4 cellular contexts compared by ENCODE assay signal in the genomic region with DNA sequence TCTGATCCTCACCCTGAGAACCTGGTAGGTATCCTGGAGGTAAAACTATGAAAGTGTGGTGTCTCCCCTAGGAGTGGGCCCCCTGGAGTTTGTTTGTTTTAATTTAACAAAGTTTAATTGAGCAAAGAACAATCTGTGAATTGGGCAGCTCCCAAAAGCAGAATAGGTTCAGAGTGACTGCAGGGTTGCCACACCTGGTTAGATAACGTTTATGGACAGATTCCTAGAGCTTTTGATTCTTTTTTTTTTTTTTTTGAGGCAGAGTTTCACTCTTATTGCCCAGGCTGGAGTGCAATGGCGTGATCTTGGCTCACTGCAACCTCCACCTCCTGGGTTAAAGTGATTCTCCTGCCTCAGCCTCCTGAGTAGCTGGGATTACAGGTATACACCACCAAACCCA. TPM values are rescaled to one million over a fixed set of nuclear protein-coding genes. Genes with fewer than 3 reads are reported as not detected.
DNase-seq lines count a peak whose midpoint lies in the region; ATAC-seq, FAIRE-seq and TF ChIP-seq lines count a peak whose summit lies in the region.
"Not testable (repeated sequence)": the region's sequence is repeated elsewhere in the genome, so short reads cannot be mapped to it uniquely, and the experiment has no call there.

No MANE protein-coding gene starts in this region.

- not testable (repeated sequence) for TF ChIP-seq POLR2A in K562 (conservative IDR thresholded peaks at IDR 0.05); right lobe of liver (IDR thresholded peaks at IDR 0.05)

- not testable (repeated sequence) for H3K9ac ChIP-seq in adipocyte (ENCODE audit: low read length); K562 (ENCODE audit: insufficient read depth in 1 of 2, low read depth in 2 of 2, low read length in 2 of 2)

- TF ChIP-seq EP300 in K562 (IDR thresholded peaks at IDR 0.05; ENCODE audit: low read length): not testable (repeated sequence)

- in situ Hi-C loops in K562 (cut with MboI): not testable (repeated sequence)

- not testable (repeated sequence) for BruUV-seq in K562 (replicated peaks; lab: Mats Ljungman, UMichigan)

- not testable (repeated sequence) for H3K27ac ChIP-seq in K562 (ENCODE audit: extremely low read depth, low read depth, low read length); right lobe of liver

- not testable (repeated sequence) for H3K9me1 ChIP-seq in K562 (ENCODE audit: control insufficient read depth, insufficient read depth, low read length)

- intact Hi-C loops in K562 (cut with micrococcal nuclease); right lobe of liver (cut with DNase I): not testable (repeated sequence)

- TF ChIP-seq CTCF in K562 (IDR thresholded peaks at IDR 0.05 in 2 of 3, conservative IDR thresholded peaks at IDR 0.05 in 1 of 3; ENCODE audit: insufficient read depth in 2 of 3, low read depth in 1 of 3, low read length in 3 of 3); right lobe of liver (IDR thresholded peaks at IDR 0.05): not testable (repeated sequence)

- FAIRE-seq in K562 (lab: Jason Lieb, UNC): not testable (repeated sequence)

- not testable (repeated sequence) for H3K4me1 ChIP-seq in adipocyte (ENCODE audit: control insufficient read depth, insufficient read depth, low read length); K562 (replicated peaks in 1 of 2; ENCODE audit: control insufficient read depth in 2 of 2, insufficient read depth in 2 of 2, low read length in 2 of 2)
- H3K4me1 ChIP-seq in right lobe of liver: peaks cover 0 to 14% (median 7%) of the 10 kb centered on the region in 4 donors

- H3K36me3 ChIP-seq in adipocyte (ENCODE audit: control insufficient read depth, insufficient read depth, low read length, severe bottlenecking): peaks cover 17% of the 10 kb centered on the region
- not testable (repeated sequence) for H3K36me3 ChIP-seq in K562 (ENCODE audit: control insufficient read depth, insufficient read depth, low read length); right lobe of liver

- peak overlapping the region; percentile 29 for H3K4me3 ChIP-seq in adipocyte (ENCODE audit: low read length)
- not testable (repeated sequence) for H3K4me3 ChIP-seq in K562, right lobe of liver

- not testable (repeated sequence) for H3K9me3 ChIP-seq in adipocyte (ENCODE audit: control insufficient read depth, low read length); K562 (replicated peaks; ENCODE audit: control insufficient read depth, insufficient read depth, low read depth, low read length); right lobe of liver

- CTCF ChIA-PET in K562 (lab: Yijun Ruan, JAX; ENCODE audit: low intra/inter-chr PET ratio): not testable (repeated sequence)

- WGBS in K562 (ENCODE audit: insufficient coverage, low coverage, missing lambda C conversion rate): 33% methylated on average over 2 of the region's 2 CpGs
- 47% methylated on average over 1 of the region's 2 CpGs for WGBS in right lobe of liver (ENCODE audit: insufficient coverage, low coverage, low lambda C conversion rate, missing lambda C conversion rate)

- not testable (repeated sequence) for DNase-seq in adipocyte (ENCODE audit: low read depth); K562 (ENCODE audit: extremely low read depth in 1 of 4, low spot score in 3 of 4); right lobe of liver
- peak; percentile 40 for DNase-seq in left lobe of liver (ENCODE audit: low spot score)

- ATAC-seq in K562: not testable (repeated sequence)
- ATAC-seq in left lobe of liver (peak; percentile 80), right lobe of liver (peak; percentile 54 to 67 (median 58))

- H2AFZ ChIP-seq in K562 (ENCODE audit: low read depth, low read length): 0 out of 2 replicates have a peak overlapping the region, but pooled peaks have one; percentile 30

- not testable (repeated sequence) for H3K79me2 ChIP-seq in K562 (ENCODE audit: control insufficient read depth, insufficient read depth, low read length)

- not testable (repeated sequence) for H3K27me3 ChIP-seq in adipocyte (replicated peaks; ENCODE audit: control insufficient read depth, insufficient read depth, low read length); K562 (ENCODE audit: control insufficient read depth in 2 of 2, insufficient read depth in 2 of 2, low read length in 2 of 2); right lobe of liver

- TF ChIP-seq RAD21 in K562 (CRISPR knock-in tag; conservative IDR thresholded peaks at IDR 0.05 in 1 of 2, IDR thresholded peaks at IDR 0.05 in 1 of 2): not testable (repeated sequence)

- not testable (repeated sequence) for H4K20me1 ChIP-seq in K562 (replicated peaks; ENCODE audit: control insufficient read depth, insufficient read depth, low read length)

- POLR2A ChIA-PET in K562 (lab: Yijun Ruan, JAX): interaction anchor here (1.6 kb wide), 1 partner anchor 19 kb away, joined by 3 read pairs; no protein-coding TSS in a partner anchor

- H3K4me2 ChIP-seq in K562 (ENCODE audit: insufficient read depth, low read length): not testable (repeated sequence)

RNA-seq across cellular contexts. Expression of a gene that starts 10.1 kb away (rescaled TPM):
- total RNA-seq in K562 (2011; cell fraction: chromatin; rRNA removed; ENCODE audit: low replicate concordance): 0.60 and 1.1 TPM in 2 replicates
- total RNA-seq in K562 (2011; cell fraction: nucleolus; rRNA removed): 0.83 and 1.2 TPM in 2 replicates
- total RNA-seq in K562 (2011; cell fraction: nucleoplasm; rRNA removed): 1.1 and 1.3 TPM in 2 replicates
- total RNA-seq in K562 (2014; rRNA removed): 0.37 and 0.68 TPM in 2 replicates
- total RNA-seq in K562 (2014; rRNA removed; fragmentation: Illumina TruSeq; extraction: Trizol): 1.0 and 1.2 TPM in 2 replicates
- total RNA-seq in K562 (2015; rRNA removed; fragmentation: Illumina TruSeq; extraction: Trizol): 0.18 and 0.53 TPM in 2 replicates
- total RNA-seq in K562 (2021): 0.60 and 1.4 TPM in 2 replicates
- 0.96 and 1.0 TPM in 2 replicates for polyA plus RNA-seq in K562 (2011; rRNA removed)
- polyA plus RNA-seq in K562 (2011; cell fraction: cytosol; rRNA removed): 0.39 and 0.52 TPM in 2 replicates
- polyA plus RNA-seq in K562 (2011; cell fraction: nucleus; rRNA removed): 0.41 and 0.71 TPM in 2 replicates
- 0.39 and 0.83 TPM in 2 replicates for polyA plus RNA-seq in K562 (2012)
- 0.73 and 0.77 TPM in 2 replicates for polyA plus RNA-seq in K562 (2014; fragmentation: Illumina TruSeq; extraction: Trizol)
- 1 to 10 TPM; 1.0 to 1.7 TPM for polyA plus RNA-seq in K562 (2014; fragmentation: Nextera tagmentation; extraction: Ambion mirVana)
- polyA plus RNA-seq in K562 (2014; rRNA removed): 0.69 and 0.82 TPM in 2 replicates
- 0.88 and 1.3 TPM in 2 replicates for polyA minus RNA-seq in K562 (2011; rRNA and poly(A)+ RNA removed)
- polyA minus RNA-seq in K562 (2011; cell fraction: cytosol; rRNA and poly(A)+ RNA removed): 0.38 TPM in 1 of 2 replicates, not detected in the other
- 0.56 and 0.67 TPM in 2 replicates for polyA minus RNA-seq in K562 (2011; cell fraction: nucleus; rRNA and poly(A)+ RNA removed)
- 7.9 TPM for total RNA-seq in left lobe of liver
- 1 to 10 TPM; 1.5 to 6.9 (median 4.1) TPM for total RNA-seq in right lobe of liver

RNA-seq across cellular contexts. Expression of a gene that starts 59.2 kb away (rescaled TPM):
- 13.1 and 20.6 TPM in 2 replicates for total RNA-seq in K562 (2011; cell fraction: chromatin; rRNA removed; ENCODE audit: low replicate concordance)
- total RNA-seq in K562 (2011; cell fraction: nucleolus; rRNA removed): 7.5 and 9.8 TPM in 2 replicates
- total RNA-seq in K562 (2011; cell fraction: nucleoplasm; rRNA removed): 12.9 and 18.0 TPM in 2 replicates
- total RNA-seq in K562 (2014; rRNA removed) (5.2 and 6.1 TPM in 2 replicates), K562 (2014; rRNA removed; fragmentation: Illumina TruSeq; extraction: Trizol) (10.3 and 12.4 TPM in 2 replicates), K562 (2015; rRNA removed; fragmentation: Illumina TruSeq; extraction: Trizol) (7.5 and 7.9 TPM in 2 replicates), K562 (2021) (5.4 and 8.8 TPM in 2 replicates), left lobe of liver (1.6 TPM), right lobe of liver (1 to 10 TPM; 1.2 to 7.3 (median 2.8) TPM)
- polyA plus RNA-seq in K562 (2011; rRNA removed) (25.8 and 26.6 TPM in 2 replicates), K562 (2014; fragmentation: Illumina TruSeq; extraction: Trizol) (11.4 and 13.3 TPM in 2 replicates), K562 (2014; fragmentation: Nextera tagmentation; extraction: Ambion mirVana) (10 to 100 TPM; 26.9 to 27.6 TPM), K562 (2014; rRNA removed) (12.8 and 13.0 TPM in 2 replicates)
- 6.7 and 21.0 TPM in 2 replicates for polyA plus RNA-seq in K562 (2011; cell fraction: cytosol; rRNA removed)
- 10.9 and 20.0 TPM in 2 replicates for polyA plus RNA-seq in K562 (2011; cell fraction: nucleus; rRNA removed)
- polyA plus RNA-seq in K562 (2012): 6.8 and 13.1 TPM in 2 replicates
- polyA minus RNA-seq in K562 (2011; rRNA and poly(A)+ RNA removed): 18.5 and 19.7 TPM in 2 replicates
- polyA minus RNA-seq in K562 (2011; cell fraction: cytosol; rRNA and poly(A)+ RNA removed): 5.2 and 7.9 TPM in 2 replicates
- polyA minus RNA-seq in K562 (2011; cell fraction: nucleus; rRNA and poly(A)+ RNA removed): 3.0 and 9.9 TPM in 2 replicates
